ENCODE assay signal across 24 cellular contexts in the genomic region with DNA sequence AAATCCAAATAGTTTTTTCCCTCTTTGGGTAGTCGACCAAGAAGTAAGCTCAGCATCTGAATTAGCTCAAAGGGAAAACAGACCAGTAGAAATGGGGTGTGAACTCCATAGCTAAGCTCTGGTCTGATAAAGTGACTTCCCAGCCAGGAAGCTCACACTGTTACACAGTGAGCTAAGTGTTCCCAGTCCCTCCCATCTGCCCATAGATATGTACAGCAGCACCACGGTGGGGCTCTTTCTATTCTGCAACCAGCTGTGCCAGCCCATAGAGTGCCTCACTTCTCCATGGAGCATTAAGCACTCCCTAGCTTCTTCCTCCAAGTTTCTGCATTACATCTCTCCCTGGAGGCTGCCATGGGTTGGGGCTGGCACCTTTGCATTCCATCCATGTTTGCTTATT. TPM values are rescaled to one million over a fixed set of nuclear protein-coding genes. Genes with fewer than 3 reads are reported as not detected.
A peak's percentile ranks its signal among the peaks of the same experiment; 100 is the strongest.
DNase-seq lines count a peak whose midpoint lies in the region; ATAC-seq and TF ChIP-seq lines count a peak whose summit lies in the region.
"Had no signal": no experiment of that assay in that cellular context is flagged by ENCODE, and none has a peak within 500 bp of the region (broad histone marks: within the 10 kb centered on the region; RNA-seq: fewer than 3 reads in every experiment).

No MANE protein-coding gene starts in this region.

- ATAC-seq in WTC11 (peak; percentile 90), left colon (peak; percentile 71), HG03521 (IDR thresholded peaks at IDR 0.05; ENCODE audit: unreplicated experiment) (no peak)
- ATAC-seq: body of pancreas; pancreas; sciatic nerve; stimulated activated memory B cell treated with anti-CD40 and anti-IgM and Interleukin-4, amounts not matched to agents 10 μg/mL and 1 μg/mL and 100 μg/mL, for 72 hours; upper lobe of right lung had no signal

- H3K27me3 ChIP-seq in H7 (ENCODE audit: control insufficient read depth, insufficient read depth, low read length), result no peaks in the 10 kb centered on the region
- H3K27me3 ChIP-seq: adrenal gland, body of pancreas, dorsolateral prefrontal cortex, pancreas, upper lobe of right lung had no signal

- CTCF ChIA-PET in WTC11 (lab: Charles Lee), result interaction anchor here (0.8 kb wide), 2 partner anchors 12 to 118 kb away, joined by 3 read pairs; no protein-coding TSS in a partner anchor

- no peak overlapping the region for H3K4me3 Mint-ChIP-seq in WTC11
- H3K4me3 Mint-ChIP-seq: CD14-positive monocyte; neural crest cell; stimulated activated memory B cell treated with anti-CD40 and anti-IgM and Interleukin-4, amounts not matched to agents 10 μg/mL and 1 μg/mL and 100 μg/mL, for 72 hours had no signal

- DNase-seq in DMS 273 treated with DMSO at 0.1 percent for 48 hours (lab: John Stamatoyannopoulos, UW) (peak; percentile 8), H7 (peak; percentile 51), WTC11 (ENCODE audit: low spot score) (no peak), left colon (no peak), CD1c-positive myeloid dendritic cell (ENCODE audit: extremely low spot score) (no peak)
- no peak for DNase-seq in stimulated activated CD4-positive, alpha-beta T cell treated with anti-CD3 and anti-CD28 coated beads, Interleukin-12 subunit alpha, Interleukin-12 subunit beta, amount 100 ng/mL, for 4 hours
- DNase-seq: activated CD4-positive, alpha-beta T cell treated with anti-CD3 and anti-CD28 coated beads, Interleukin-2, amount 50 U/mL, for 4 hours; activated naive CD4-positive, alpha-beta T cell treated with Interleukin-2 at 50 U/mL for 16 hours; adrenal gland; body of pancreas; dorsolateral prefrontal cortex; GOT3; Kasumi-1; NCI-H1436; pancreas; SHP77 treated with DMSO at 0.1 percent for 48 hours; stimulated activated CD4-positive, alpha-beta T cell treated with anti-CD3 and anti-CD28 coated beads, Interleukin-4, amount 100 ng/mL, for 4 hours; T1000; upper lobe of right lung had no signal

- POLR2A ChIA-PET in WTC11 (lab: Charles Lee), result no interaction called here

- no peak overlapping the region for H3K4me3 ChIP-seq in H7 (ENCODE audit: insufficient read depth, low read depth, low read length)
- H3K4me3 ChIP-seq: adrenal gland, body of pancreas, dorsolateral prefrontal cortex, pancreas, upper lobe of right lung had no signal

- TF ChIP-seq CTCF in WTC11 (IDR thresholded peaks at IDR 0.05), result no peak

- H3K4me1 Mint-ChIP-seq in WTC11, result peaks cover 12% of the 10 kb centered on the region
- H3K4me1 Mint-ChIP-seq: CD14-positive monocyte had no signal

- intact Hi-C loops in left colon (cut with DNase I, micrococcal nuclease), result no loop called here

- peaks cover 4% of the 10 kb centered on the region for H3K9me3 Mint-ChIP-seq in WTC11

- peaks cover 2% of the 10 kb centered on the region for H3K36me3 Mint-ChIP-seq in WTC11

- H3K27ac Mint-ChIP-seq in WTC11, result no peak overlapping the region
- H3K27ac Mint-ChIP-seq: CD14-positive monocyte had no signal

- no peaks in the 10 kb centered on the region for H3K27me3 Mint-ChIP-seq in WTC11 (ENCODE audit: low read depth)
- H3K27me3 Mint-ChIP-seq: stimulated activated memory B cell treated with anti-CD40 and anti-IgM and Interleukin-4, amounts not matched to agents 10 μg/mL and 1 μg/mL and 100 μg/mL, for 72 hours had no signal

- H3K36me3 ChIP-seq in H7 (replicated peaks; ENCODE audit: control insufficient read depth, insufficient read depth, low read length), result no peaks in the 10 kb centered on the region
- H3K36me3 ChIP-seq: adrenal gland, pancreas, upper lobe of right lung had no signal

TF ChIP-seq in WTC11, 78 proteins besides CTCF, POLR2A, EP300 and RAD21:
- TF ChIP-seq ZNF423 (CRISPR knock-in tag; IDR thresholded peaks at IDR 0.05) (no peak), NFE2L1 (CRISPR knock-in tag; IDR thresholded peaks at IDR 0.05) (no peak), ZNF263 (CRISPR knock-in tag; IDR thresholded peaks at IDR 0.05; ENCODE audit: low read depth) (no peak)

RNA-seq across cellular contexts. Expression of gene NEMP2, which starts 27.6 kb away (rescaled TPM):
- total RNA-seq in H7 (2014; rRNA removed; shearing (Covaris generic)), result 2.4 and 2.5 TPM in 2 replicates
- total RNA-seq in WTC11 (2021) (6.0 to 7.3 TPM (median 7.2 TPM) in 3 replicates), left colon (1 to 10 TPM; 2.6 to 3.1 TPM)

Comparison
In these comparisons a context has a peak if more than half of its experiments do, and no peak if none do; other contexts are left out.
1. DNase-seq: peak in DMS 273 treated with DMSO at 0.1 percent for 48 hours (single experiment) and H7 (single experiment); none in WTC11 (single experiment), left colon (0 of 2), stimulated activated CD4-positive, alpha-beta T cell treated with anti-CD3 and anti-CD28 coated beads, Interleukin-12 subunit alpha, Interleukin-12 subunit beta, amount 100 ng/mL, for 4 hours (single experiment) and CD1c-positive myeloid dendritic cell (single experiment).